Comparison of ENCODE assay signal across 42 cellular contexts in genomic region chr11:128882451-128882850, GRCh38. TPM values are rescaled to one million over a fixed set of nuclear protein-coding genes. Genes with fewer than 3 reads are reported as not detected.
"Had no signal": no experiment of that assay in that cellular context is flagged by ENCODE, and none has a peak within 500 bp of the region (broad histone marks: within the 10 kb centered on the region; RNA-seq: fewer than 3 reads in every experiment).

No MANE protein-coding gene starts in this region.

- H3K36me3 Mint-ChIP-seq: activated CD4-positive, alpha-beta memory T cell treated with anti-CD3 and anti-CD28 coated beads for 36 hours; activated CD8-positive, alpha-beta memory T cell treated with anti-CD3 and anti-CD28 coated beads, Interleukin-2, amount 10 ng/mL, durations not matched to agents 7 days and 5 days; activated naive CD4-positive, alpha-beta T cell treated with anti-CD3 and anti-CD28 coated beads, Interleukin-2, amount 50 U/mL, for 24 hours; activated naive CD8-positive, alpha-beta T cell treated with anti-CD3 and anti-CD28 coated beads for 36 hours; brain; T-cell had no signal

- H3K4me1 Mint-ChIP-seq: activated CD4-positive, alpha-beta T cell treated with anti-CD3 and anti-CD28 coated beads for 36 hours; activated CD4-positive, alpha-beta T cell treated with anti-CD3 and anti-CD28 coated beads, Interleukin-2, amount 10 ng/mL, durations not matched to agents 24 days and 14 days; activated naive CD4-positive, alpha-beta T cell treated with anti-CD3 and anti-CD28 coated beads, Interleukin-2, amount 50 U/mL, for 24 hours; activated naive CD8-positive, alpha-beta T cell treated with anti-CD3 and anti-CD28 coated beads for 36 hours had no signal

- H3K27me3 ChIP-seq: adrenal gland, breast epithelium, cardiac muscle cell had no signal

- DNase-seq: activated CD4-positive, alpha-beta memory T cell treated with anti-CD3 and anti-CD28 coated beads for 36 hours; activated CD4-positive, alpha-beta T cell treated with anti-CD3 and anti-CD28 coated beads for 36 hours; activated CD4-positive, alpha-beta T cell treated with anti-CD3 and anti-CD28 coated beads, Interleukin-2, amount 10 ng/mL, durations not matched to agents 24 days and 14 days; activated CD4-positive, CD25-positive, alpha-beta regulatory T cell; activated CD4-positive, CD25-positive, alpha-beta regulatory T cell treated with anti-CD3 and anti-CD28 coated beads, Interleukin-2, amount 50 U/mL, for 72 hours; activated CD8-positive, alpha-beta memory T cell treated with anti-CD3 and anti-CD28 coated beads, Interleukin-2, amount 10 ng/mL, durations not matched to agents 7 days and 5 days; activated CD8-positive, alpha-beta memory T cell treated with anti-CD3 and anti-CD28 coated beads, Interleukin-2, amount 50 U/mL, for 4 hours; activated CD8-positive, alpha-beta T cell treated with anti-CD3 and anti-CD28 coated beads, Interleukin-2, amount 10 ng/mL, durations not matched to agents 7 days and 5 days; activated gamma-delta T cell; activated naive CD4-positive, alpha-beta T cell; activated naive CD8-positive, alpha-beta T cell treated with anti-CD3 and anti-CD28 coated beads for 36 hours; activated naive CD8-positive, alpha-beta T cell treated with anti-CD3 and anti-CD28 coated beads, Interleukin-2, amount 50 U/mL, for 24 hours; activated T-cell treated with anti-CD3 and anti-CD28 coated beads, Interleukin-2, amount 50 U/mL, for 1 hour; activated T-cell treated with anti-CD3 and anti-CD28 coated beads, Interleukin-2, amount 50 U/mL, for 48 hours; adrenal gland; amygdala; aorta; cortex of kidney; dermis blood vessel endothelial cell; effector CD4-positive, alpha-beta T cell; effector memory CD8-positive, alpha-beta T cell; esophagus squamous epithelium; foreskin melanocyte; head of caudate nucleus; SW 1271; T-cell; T1000 had no signal

- H3K9me3 Mint-ChIP-seq: activated CD4-positive, alpha-beta memory T cell treated with anti-CD3 and anti-CD28 coated beads for 36 hours; activated CD4-positive, alpha-beta T cell treated with anti-CD3 and anti-CD28 coated beads, Interleukin-2, amount 10 ng/mL, durations not matched to agents 24 days and 14 days; activated naive CD4-positive, alpha-beta T cell treated with anti-CD3 and anti-CD28 coated beads, Interleukin-2, amount 50 U/mL, for 24 hours; activated naive CD8-positive, alpha-beta T cell treated with anti-CD3 and anti-CD28 coated beads for 36 hours; activated naive CD8-positive, alpha-beta T cell treated with anti-CD3 and anti-CD28 coated beads, Interleukin-2, amount 50 U/mL, for 24 hours; activated T-helper 1 cell treated with anti-CD3 and anti-CD28 coated beads, Interleukin-12 subunit alpha, Interleukin-12 subunit beta, Interleukin-2, Interleukin-4 antibody, amounts not matched to agents 30 ng/mL and 10 ng/mL and 1 ng/mL, durations not matched to agents 14 hours and 24 hours and 36 hours; activated T-helper 2 cell treated with anti-CD3 and anti-CD28 coated beads, Interferon-gamma antibody, Interleukin-2, Interleukin-4, amounts not matched to agents 10 μg/mL and 5 μg/mL and 100 μg/mL, durations not matched to agents 14 hours and 24 hours and 36 hours; brain; central memory CD8-positive, alpha-beta T cell; effector memory CD8-positive, alpha-beta T cell; T-cell; T-helper 1 cell treated with Interleukin-12 subunit alpha and Interleukin-12 subunit beta and Interleukin-4 antibody, amounts not matched to agents 30 μg/mL and 1 μg/mL, for 36 hours; T-helper 2 cell treated with Interferon-gamma antibody and Interleukin-4, amounts not matched to agents 5 μg/mL and 100 μg/mL, for 36 hours had no signal

- H3K36me3 ChIP-seq: adrenal gland, breast epithelium, cardiac muscle cell, esophagus squamous epithelium had no signal

- H3K27ac Mint-ChIP-seq: activated CD4-positive, alpha-beta memory T cell treated with anti-CD3 and anti-CD28 coated beads for 36 hours; activated CD4-positive, alpha-beta T cell treated with anti-CD3 and anti-CD28 coated beads for 36 hours; activated CD4-positive, alpha-beta T cell treated with anti-CD3 and anti-CD28 coated beads, Interleukin-2, amount 10 ng/mL, durations not matched to agents 24 days and 14 days; activated CD8-positive, alpha-beta memory T cell treated with anti-CD3 and anti-CD28 coated beads, Interleukin-2, amount 10 ng/mL, durations not matched to agents 7 days and 5 days; activated CD8-positive, alpha-beta T cell treated with anti-CD3 and anti-CD28 coated beads, Interleukin-2, amount 10 ng/mL, durations not matched to agents 7 days and 5 days; activated naive CD4-positive, alpha-beta T cell treated with anti-CD3 and anti-CD28 coated beads, Interleukin-2, amount 50 U/mL, for 24 hours; activated naive CD8-positive, alpha-beta T cell treated with anti-CD3 and anti-CD28 coated beads for 36 hours; activated naive CD8-positive, alpha-beta T cell treated with anti-CD3 and anti-CD28 coated beads, Interleukin-2, amount 50 U/mL, for 24 hours; activated T-helper 1 cell treated with anti-CD3 and anti-CD28 coated beads, Interleukin-12 subunit alpha, Interleukin-12 subunit beta, Interleukin-2, Interleukin-4 antibody, amounts not matched to agents 30 ng/mL and 10 ng/mL and 1 ng/mL, durations not matched to agents 14 hours and 24 hours and 36 hours; activated T-helper 2 cell treated with anti-CD3 and anti-CD28 coated beads, Interferon-gamma antibody, Interleukin-2, Interleukin-4, amounts not matched to agents 10 μg/mL and 5 μg/mL and 100 μg/mL, durations not matched to agents 14 hours and 24 hours and 36 hours; brain; effector memory CD8-positive, alpha-beta T cell; T-cell; T-helper 1 cell treated with Interleukin-12 subunit alpha and Interleukin-12 subunit beta and Interleukin-4 antibody, amounts not matched to agents 30 μg/mL and 1 μg/mL, for 36 hours; T-helper 2 cell treated with Interferon-gamma antibody and Interleukin-4, amounts not matched to agents 5 μg/mL and 100 μg/mL, for 36 hours had no signal

- H3K4me3 Mint-ChIP-seq: activated CD4-positive, alpha-beta memory T cell treated with anti-CD3 and anti-CD28 coated beads for 36 hours; activated CD4-positive, alpha-beta T cell treated with anti-CD3 and anti-CD28 coated beads for 36 hours; activated CD4-positive, alpha-beta T cell treated with anti-CD3 and anti-CD28 coated beads, Interleukin-2, amount 10 ng/mL, durations not matched to agents 24 days and 14 days; activated CD8-positive, alpha-beta memory T cell treated with anti-CD3 and anti-CD28 coated beads, Interleukin-2, amount 10 ng/mL, durations not matched to agents 7 days and 5 days; activated CD8-positive, alpha-beta T cell treated with anti-CD3 and anti-CD28 coated beads, Interleukin-2, amount 10 ng/mL, durations not matched to agents 7 days and 5 days; activated naive CD4-positive, alpha-beta T cell treated with anti-CD3 and anti-CD28 coated beads, Interleukin-2, amount 50 U/mL, for 24 hours; activated naive CD8-positive, alpha-beta T cell treated with anti-CD3 and anti-CD28 coated beads for 36 hours; activated naive CD8-positive, alpha-beta T cell treated with anti-CD3 and anti-CD28 coated beads, Interleukin-2, amount 50 U/mL, for 24 hours; activated T-helper 1 cell treated with anti-CD3 and anti-CD28 coated beads, Interleukin-12 subunit alpha, Interleukin-12 subunit beta, Interleukin-2, Interleukin-4 antibody, amounts not matched to agents 30 ng/mL and 10 ng/mL and 1 ng/mL, durations not matched to agents 14 hours and 24 hours and 36 hours; brain; central memory CD8-positive, alpha-beta T cell; effector memory CD8-positive, alpha-beta T cell; T-cell; T-helper 1 cell treated with Interleukin-12 subunit alpha and Interleukin-12 subunit beta and Interleukin-4 antibody, amounts not matched to agents 30 μg/mL and 1 μg/mL, for 36 hours; T-helper 2 cell treated with Interferon-gamma antibody and Interleukin-4, amounts not matched to agents 5 μg/mL and 100 μg/mL, for 36 hours had no signal

- H3K4me3 ChIP-seq: adrenal gland, breast epithelium, cardiac muscle cell, esophagus squamous epithelium had no signal

- H3K27ac ChIP-seq: adrenal gland, breast epithelium, cardiac muscle cell, epithelial cell of prostate, esophagus squamous epithelium had no signal

- ATAC-seq: activated CD4-positive, alpha-beta T cell treated with anti-CD3 and anti-CD28 coated beads for 36 hours; activated CD8-positive, alpha-beta memory T cell treated with anti-CD3 and anti-CD28 coated beads, Interleukin-2, amount 10 ng/mL, durations not matched to agents 7 days and 5 days; activated CD8-positive, alpha-beta T cell treated with anti-CD3 and anti-CD28 coated beads, Interleukin-2, amount 10 ng/mL, durations not matched to agents 7 days and 5 days; activated naive CD8-positive, alpha-beta T cell treated with anti-CD3 and anti-CD28 coated beads, Interleukin-2, amount 50 U/mL, for 24 hours; effector memory CD8-positive, alpha-beta T cell; T-cell had no signal

- H3K9me3 ChIP-seq: adrenal gland, breast epithelium, esophagus squamous epithelium had no signal

- H3K4me1 ChIP-seq: adrenal gland, breast epithelium had no signal

RNA-seq across cellular contexts. Expression of gene KCNJ5, which starts 8.7 kb away (rescaled TPM):
- total RNA-seq: activated CD4-positive, alpha-beta memory T cell treated with anti-CD3 and anti-CD28 coated beads for 36 hours; activated CD4-positive, alpha-beta T cell treated with anti-CD3 and anti-CD28 coated beads for 36 hours; activated CD4-positive, alpha-beta T cell treated with anti-CD3 and anti-CD28 coated beads, Interleukin-2, amount 10 ng/mL, durations not matched to agents 24 days and 14 days; activated CD8-positive, alpha-beta memory T cell treated with anti-CD3 and anti-CD28 coated beads for 36 hours; activated CD8-positive, alpha-beta memory T cell treated with anti-CD3 and anti-CD28 coated beads, Interleukin-2, amount 10 ng/mL, durations not matched to agents 7 days and 5 days; activated CD8-positive, alpha-beta T cell treated with anti-CD3 and anti-CD28 coated beads, Interleukin-2, amount 10 ng/mL, durations not matched to agents 7 days and 5 days; activated naive CD8-positive, alpha-beta T cell treated with anti-CD3 and anti-CD28 coated beads for 36 hours; activated T-helper 1 cell treated with anti-CD3 and anti-CD28 coated beads, Interleukin-12 subunit alpha, Interleukin-12 subunit beta, Interleukin-2, Interleukin-4 antibody, amounts not matched to agents 30 ng/mL and 10 ng/mL and 1 ng/mL, durations not matched to agents 14 hours and 24 hours and 36 hours; activated T-helper 2 cell treated with anti-CD3 and anti-CD28 coated beads, Interferon-gamma antibody, Interleukin-2, Interleukin-4, amounts not matched to agents 10 μg/mL and 5 μg/mL and 100 μg/mL, durations not matched to agents 14 hours and 24 hours and 36 hours; dermis blood vessel endothelial cell had no signal

RNA-seq across cellular contexts. Expression of gene KCNJ1, which starts 15.4 kb away (rescaled TPM):
- total RNA-seq: activated CD4-positive, alpha-beta memory T cell treated with anti-CD3 and anti-CD28 coated beads for 36 hours; activated CD4-positive, alpha-beta T cell treated with anti-CD3 and anti-CD28 coated beads for 36 hours; activated CD4-positive, alpha-beta T cell treated with anti-CD3 and anti-CD28 coated beads, Interleukin-2, amount 10 ng/mL, durations not matched to agents 24 days and 14 days; activated CD8-positive, alpha-beta memory T cell treated with anti-CD3 and anti-CD28 coated beads for 36 hours; activated CD8-positive, alpha-beta memory T cell treated with anti-CD3 and anti-CD28 coated beads, Interleukin-2, amount 10 ng/mL, durations not matched to agents 7 days and 5 days; activated CD8-positive, alpha-beta T cell treated with anti-CD3 and anti-CD28 coated beads, Interleukin-2, amount 10 ng/mL, durations not matched to agents 7 days and 5 days; activated naive CD8-positive, alpha-beta T cell treated with anti-CD3 and anti-CD28 coated beads for 36 hours; activated T-helper 1 cell treated with anti-CD3 and anti-CD28 coated beads, Interleukin-12 subunit alpha, Interleukin-12 subunit beta, Interleukin-2, Interleukin-4 antibody, amounts not matched to agents 30 ng/mL and 10 ng/mL and 1 ng/mL, durations not matched to agents 14 hours and 24 hours and 36 hours; activated T-helper 2 cell treated with anti-CD3 and anti-CD28 coated beads, Interferon-gamma antibody, Interleukin-2, Interleukin-4, amounts not matched to agents 10 μg/mL and 5 μg/mL and 100 μg/mL, durations not matched to agents 14 hours and 24 hours and 36 hours; adrenal gland; cardiac muscle cell; chondrocyte; endothelial cell of umbilical vein; fibroblast of lung; fibroblast of villous mesenchyme; T-cell had no signal
